8 cellular contexts compared by ENCODE assay signal in the genomic region with DNA sequence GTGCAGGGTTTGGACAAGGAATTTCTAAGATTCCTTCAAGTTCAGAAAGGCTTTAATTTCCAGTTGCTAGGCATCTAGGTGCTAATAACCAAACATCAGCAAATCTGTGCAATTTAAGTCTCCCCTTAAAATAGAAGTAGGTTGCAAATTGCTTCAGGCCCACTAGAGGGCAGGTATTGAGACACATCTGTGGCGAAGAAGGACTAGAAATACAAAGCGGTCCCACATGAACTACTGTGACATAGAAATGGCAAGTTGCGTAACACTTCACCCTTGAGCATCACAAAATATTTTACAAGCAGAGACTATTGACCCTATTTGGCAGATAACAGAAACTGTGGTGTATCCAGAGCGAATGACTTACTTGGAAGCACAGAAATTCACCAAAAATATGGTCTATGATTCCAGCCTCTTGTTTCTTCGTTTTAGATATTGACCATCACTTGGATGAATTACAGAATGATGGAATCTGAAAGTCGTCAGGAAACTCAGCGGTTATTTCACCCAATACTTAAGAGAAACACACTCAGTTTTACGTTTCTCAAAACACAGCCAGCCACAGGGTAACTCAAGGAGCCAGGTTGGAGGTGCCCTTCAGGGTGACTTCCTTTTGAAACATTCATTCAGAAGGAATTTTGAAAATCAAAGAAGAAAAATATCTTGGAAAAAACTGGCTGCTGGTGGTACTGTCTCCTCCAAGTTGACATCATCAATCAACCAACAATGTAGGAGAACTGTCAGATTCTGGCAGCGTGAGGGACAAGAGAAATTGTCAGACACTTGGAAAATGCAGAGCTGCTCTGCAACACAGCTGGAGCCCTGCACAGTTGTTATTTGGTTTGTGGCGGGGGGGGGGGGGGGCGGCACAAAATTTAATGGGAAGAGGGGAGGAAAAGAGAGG.
DNase-seq lines count a peak whose midpoint lies in the region; ATAC-seq and TF ChIP-seq lines count a peak whose summit lies in the region.

No MANE protein-coding gene starts in this region.

- H3K27me3 ChIP-seq in brain microvascular endothelial cell (replicated peaks) = no peaks in the 10 kb centered on the region

- intact Hi-C loops in sciatic nerve (cut with DNase I) = no loop called here

- H3K27ac ChIP-seq in brain microvascular endothelial cell = no peak overlapping the region

- TF ChIP-seq CTCF in AG09309 (IDR thresholded peaks at IDR 0.05; ENCODE audit: control insufficient read depth, insufficient read depth, low read depth, low read length, missing control alignments) (peak; percentile 36), GM12873 (IDR thresholded peaks at IDR 0.05; ENCODE audit: insufficient read depth, low read depth, low read length, missing control alignments) (peak; percentile 67), LNCaP clone FGC (IDR thresholded peaks at IDR 0.05; ENCODE audit: control insufficient read depth, extremely low read depth, insufficient read depth) (peak; percentile 67), brain microvascular endothelial cell (IDR thresholded peaks at IDR 0.05; ENCODE audit: low read depth, low read length, missing control alignments) (peak; percentile 42)

- DNase-seq in AG09309 (ENCODE audit: low read depth) (no peak), LNCaP clone FGC (ENCODE audit: low read depth) (no peak), brain microvascular endothelial cell (peak; percentile 4), pons (ENCODE audit: low spot score) (peak; percentile 26), sciatic nerve (ENCODE audit: low spot score) (no peak)
- DNase-seq in activated T-cell treated with anti-CD3 and anti-CD28 coated beads, Interleukin-2, amount 50 U/mL, for 48 hours = no peak

- in situ Hi-C loops in brain microvascular endothelial cell (cut with HindIII; ENCODE audit: low pct_ligation_motif_present, low sequenced_read_pairs) = no loop called here

- H3K4me3 ChIP-seq in AG09309 (ENCODE audit: control insufficient read depth, low read depth, low read length) = no peak overlapping the region
- H3K4me3 ChIP-seq in LNCaP clone FGC (ENCODE audit: low read depth, low read length) = no peak overlapping the region
- no peak overlapping the region for H3K4me3 ChIP-seq in brain microvascular endothelial cell (ENCODE audit: low read depth, low read length)

- no peaks in the 10 kb centered on the region for H3K36me3 ChIP-seq in brain microvascular endothelial cell (replicated peaks)

- ATAC-seq in sciatic nerve (no peak), GM19467 (IDR thresholded peaks at IDR 0.05; ENCODE audit: unreplicated experiment) (no peak)

Comparison
In these comparisons a context has a peak if more than half of its experiments do, and no peak if none do; other contexts are left out.
1. DNase-seq: peak in brain microvascular endothelial cell (single experiment) and pons (single experiment); none in AG09309 (single experiment), LNCaP clone FGC (single experiment), sciatic nerve (single experiment) and activated T-cell treated with anti-CD3 and anti-CD28 coated beads, Interleukin-2, amount 50 U/mL, for 48 hours (0 of 2).
2. Peak in every context shown above with its lines, with median percentiles within 50 percentile points of each other: CTCF ChIP-seq.